ENCODE assay signal across 8 cellular contexts in the genomic region with DNA sequence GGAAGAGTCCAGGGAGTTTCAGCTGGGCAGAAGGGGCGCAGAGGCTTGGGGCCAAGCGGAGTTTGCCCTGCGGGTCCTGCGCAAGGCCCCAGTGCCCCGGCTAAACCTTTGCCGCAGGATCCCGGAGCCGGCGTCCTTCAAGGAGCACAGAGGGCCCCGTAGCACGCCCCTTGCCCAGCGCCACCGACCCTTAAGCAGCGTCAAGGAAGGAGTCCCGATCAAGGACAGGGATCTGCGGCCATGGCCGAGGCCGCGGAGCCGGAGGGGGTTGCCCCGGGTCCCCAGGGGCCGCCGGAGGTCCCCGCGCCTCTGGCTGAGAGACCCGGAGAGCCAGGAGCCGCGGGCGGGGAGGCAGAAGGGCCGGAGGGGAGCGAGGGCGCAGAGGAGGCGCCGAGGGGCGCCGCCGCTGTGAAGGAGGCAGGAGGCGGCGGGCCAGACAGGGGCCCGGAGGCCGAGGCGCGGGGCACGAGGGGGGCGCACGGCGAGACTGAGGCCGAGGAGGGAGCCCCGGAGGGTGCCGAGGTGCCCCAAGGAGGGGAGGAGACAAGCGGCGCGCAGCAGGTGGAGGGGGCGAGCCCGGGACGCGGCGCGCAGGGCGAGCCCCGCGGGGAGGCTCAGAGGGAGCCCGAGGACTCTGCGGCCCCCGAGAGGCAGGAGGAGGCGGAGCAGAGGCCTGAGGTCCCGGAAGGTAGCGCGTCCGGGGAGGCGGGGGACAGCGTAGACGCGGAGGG. TPM values are rescaled to one million over a fixed set of nuclear protein-coding genes. Genes with fewer than 3 reads are reported as not detected.
A peak's percentile ranks its signal among the peaks of the same experiment; 100 is the strongest.
DNase-seq lines count a peak whose midpoint lies in the region; ATAC-seq, FAIRE-seq and TF ChIP-seq lines count a peak whose summit lies in the region.

No MANE protein-coding gene starts in this region.

- H3K36me3 Mint-ChIP-seq in activated CD8-positive, alpha-beta T cell treated with anti-CD3 and anti-CD28 coated beads, Interleukin-2, amount 10 ng/mL, durations not matched to agents 7 days and 5 days (ENCODE audit: low read depth) = no peaks in the 10 kb centered on the region
- no peaks in the 10 kb centered on the region for H3K36me3 Mint-ChIP-seq in stimulated activated effector memory CD8-positive, alpha-beta T cell treated with anti-CD3 and anti-CD28 coated beads, Interleukin-12 subunit alpha, Interleukin-12 subunit beta, amount 100 ng/mL, for 72 hours

- no peak overlapping the region for H3K27ac Mint-ChIP-seq in activated CD8-positive, alpha-beta T cell treated with anti-CD3 and anti-CD28 coated beads, Interleukin-2, amount 10 ng/mL, durations not matched to agents 7 days and 5 days
- H3K27ac Mint-ChIP-seq in stimulated activated effector memory CD8-positive, alpha-beta T cell treated with anti-CD3 and anti-CD28 coated beads, Interleukin-12 subunit alpha, Interleukin-12 subunit beta, amount 100 ng/mL, for 72 hours = no peak overlapping the region

- H3K9me3 ChIP-seq in iPS-15b (ENCODE audit: control insufficient read depth, insufficient read depth, low read length) = no peaks in the 10 kb centered on the region

- POLR2A ChIA-PET in activated CD8-positive, alpha-beta T cell treated with anti-CD3 and anti-CD28 coated beads, Interleukin-2, amount 10 ng/mL, durations not matched to agents 7 days and 5 days (lab: Charles Lee) = no interaction called here

- peak; percentile 46 for DNase-seq in stimulated activated CD4-positive, alpha-beta T cell treated with anti-CD3 and anti-CD28 coated beads, Interleukin-15, amount 100 ng/mL, for 24 hours
- no peak for DNase-seq in stimulated activated CD4-positive, alpha-beta T cell treated with anti-CD3 and anti-CD28 coated beads, Interleukin-2, amount 100 ng/mL, for 48 hours
- DNase-seq in activated CD8-positive, alpha-beta T cell treated with anti-CD3 and anti-CD28 coated beads, Interleukin-2, amount 10 ng/mL, durations not matched to agents 7 days and 5 days = peak; percentile 47
- DNase-seq in stimulated activated effector memory CD8-positive, alpha-beta T cell treated with anti-CD3 and anti-CD28 coated beads, Interleukin-12 subunit alpha, Interleukin-12 subunit beta, amount 100 ng/mL, for 72 hours (ENCODE audit: low spot score in 2 of 2) = peak; percentile 14 to 55
- DNase-seq in H54 (ENCODE audit: insufficient read length, low spot score) (no peak), SIG-M5 treated with dmso at 0.1 percent for 504 hours (lab: John Stamatoyannopoulos, UW; ENCODE audit: unreplicated experiment) (no peak)

- H3K27me3 ChIP-seq in iPS-15b (ENCODE audit: control insufficient read depth, insufficient read depth, low read length) = peaks cover 57% of the 10 kb centered on the region

- H3K4me3 Mint-ChIP-seq in activated CD8-positive, alpha-beta T cell treated with anti-CD3 and anti-CD28 coated beads, Interleukin-2, amount 10 ng/mL, durations not matched to agents 7 days and 5 days = peak overlapping the region; percentile 51
- H3K4me3 Mint-ChIP-seq in stimulated activated effector memory CD8-positive, alpha-beta T cell treated with anti-CD3 and anti-CD28 coated beads, Interleukin-12 subunit alpha, Interleukin-12 subunit beta, amount 100 ng/mL, for 72 hours = peak overlapping the region; percentile 65

- no peaks in the 10 kb centered on the region for H3K36me3 ChIP-seq in iPS-15b (ENCODE audit: control insufficient read depth, insufficient read depth, low read length)

- no peak overlapping the region for H3K9ac ChIP-seq in iPS-15b (ENCODE audit: low read depth, low read length)

- peaks cover 3% of the 10 kb centered on the region for H3K4me1 ChIP-seq in iPS-15b (ENCODE audit: control insufficient read depth, insufficient read depth, low read length)

- peaks cover 57% of the 10 kb centered on the region for H3K27me3 Mint-ChIP-seq in activated CD8-positive, alpha-beta T cell treated with anti-CD3 and anti-CD28 coated beads, Interleukin-2, amount 10 ng/mL, durations not matched to agents 7 days and 5 days (ENCODE audit: low read depth)

- CTCF ChIA-PET in activated CD8-positive, alpha-beta T cell treated with anti-CD3 and anti-CD28 coated beads, Interleukin-2, amount 10 ng/mL, durations not matched to agents 7 days and 5 days (lab: Charles Lee) = interaction anchor here (1.4 kb wide), 1 partner anchor 37 kb away, joined by 5 read pairs; no protein-coding TSS in a partner anchor

- FAIRE-seq in H54 (lab: Jason Lieb, UNC) = no peak

- H3K9me3 Mint-ChIP-seq in activated CD8-positive, alpha-beta T cell treated with anti-CD3 and anti-CD28 coated beads, Interleukin-2, amount 10 ng/mL, durations not matched to agents 7 days and 5 days (ENCODE audit: insufficient read depth) = no peaks in the 10 kb centered on the region
- H3K9me3 Mint-ChIP-seq in stimulated activated effector memory CD8-positive, alpha-beta T cell treated with anti-CD3 and anti-CD28 coated beads, Interleukin-12 subunit alpha, Interleukin-12 subunit beta, amount 100 ng/mL, for 72 hours = no peaks in the 10 kb centered on the region

- peaks cover 5% of the 10 kb centered on the region for H3K4me1 Mint-ChIP-seq in activated CD8-positive, alpha-beta T cell treated with anti-CD3 and anti-CD28 coated beads, Interleukin-2, amount 10 ng/mL, durations not matched to agents 7 days and 5 days (ENCODE audit: low read depth)
- H3K4me1 Mint-ChIP-seq in stimulated activated effector memory CD8-positive, alpha-beta T cell treated with anti-CD3 and anti-CD28 coated beads, Interleukin-12 subunit alpha, Interleukin-12 subunit beta, amount 100 ng/mL, for 72 hours = peaks cover 6% of the 10 kb centered on the region

- no peak for TF ChIP-seq POLR2A in H54 (IDR thresholded peaks at IDR 0.05; ENCODE audit: low read depth, low read length)

- H3K4me3 ChIP-seq in iPS-15b (ENCODE audit: low read depth, low read length) = peak overlapping the region; percentile 71

- ATAC-seq in activated CD8-positive, alpha-beta T cell treated with anti-CD3 and anti-CD28 coated beads, Interleukin-2, amount 10 ng/mL, durations not matched to agents 7 days and 5 days = peak; percentile 88
- ATAC-seq in stimulated activated effector memory CD8-positive, alpha-beta T cell treated with anti-CD3 and anti-CD28 coated beads, Interleukin-12 subunit alpha, Interleukin-12 subunit beta, amount 100 ng/mL, for 72 hours = peak; percentile 80
- no peak for ATAC-seq in GM21447 (IDR thresholded peaks at IDR 0.05; ENCODE audit: unreplicated experiment)

RNA-seq across cellular contexts. Expression of gene CLIC6, which starts 0.5 kb away (rescaled TPM):
- total RNA-seq in activated CD8-positive, alpha-beta T cell treated with anti-CD3 and anti-CD28 coated beads, Interleukin-2, amount 10 ng/mL, durations not matched to agents 7 days and 5 days = under 1 TPM; 0.08 to 0.21 TPM

RNA-seq across cellular contexts. Expression of gene RCAN1, which starts 54.4 kb away (rescaled TPM):
- 1 to 10 TPM; 7.8 to 8.1 TPM for total RNA-seq in activated CD8-positive, alpha-beta T cell treated with anti-CD3 and anti-CD28 coated beads, Interleukin-2, amount 10 ng/mL, durations not matched to agents 7 days and 5 days

Comparison
In these comparisons a context has a peak if more than half of its experiments do, and no peak if none do; other contexts are left out.
1. DNase-seq: peak in stimulated activated CD4-positive, alpha-beta T cell treated with anti-CD3 and anti-CD28 coated beads, Interleukin-15, amount 100 ng/mL, for 24 hours (single experiment), activated CD8-positive, alpha-beta T cell treated with anti-CD3 and anti-CD28 coated beads, Interleukin-2, amount 10 ng/mL, durations not matched to agents 7 days and 5 days (single experiment) and stimulated activated effector memory CD8-positive, alpha-beta T cell treated with anti-CD3 and anti-CD28 coated beads, Interleukin-12 subunit alpha, Interleukin-12 subunit beta, amount 100 ng/mL, for 72 hours (2 of 2); none in stimulated activated CD4-positive, alpha-beta T cell treated with anti-CD3 and anti-CD28 coated beads, Interleukin-2, amount 100 ng/mL, for 48 hours (0 of 2), H54 (single experiment) and SIG-M5 treated with dmso at 0.1 percent for 504 hours (single experiment).